Comparison of ENCODE assay signal across 8 cellular contexts in the genomic region with DNA sequence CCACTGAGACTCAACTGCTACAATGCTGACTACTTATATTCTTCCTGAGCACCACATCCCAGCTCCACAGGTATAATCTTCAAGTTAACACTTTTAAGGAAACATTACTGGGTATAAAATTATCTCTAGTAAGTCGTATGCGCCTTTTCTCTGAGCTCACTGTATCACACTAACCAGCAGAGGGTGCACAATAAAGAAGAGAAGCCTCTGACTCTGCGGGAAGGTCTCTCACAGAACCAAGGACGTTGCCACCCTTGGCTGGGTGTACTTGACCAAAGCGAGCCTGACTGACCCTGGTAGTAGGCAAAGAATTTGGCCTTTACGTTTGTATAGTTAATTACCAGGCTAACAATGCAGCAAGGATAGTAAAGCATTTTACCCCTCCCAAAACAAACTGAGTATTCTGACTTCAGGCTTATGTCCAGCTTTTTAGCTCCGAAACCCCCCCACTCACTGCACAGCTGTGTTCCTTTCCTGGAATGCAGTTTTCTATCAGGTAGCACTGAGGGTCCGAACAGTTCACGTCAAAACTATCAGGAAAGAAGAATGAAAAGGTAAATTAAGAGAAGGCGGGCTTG. TPM values are rescaled to one million over a fixed set of nuclear protein-coding genes. Genes with fewer than 3 reads are reported as not detected.
DNase-seq lines count a peak whose midpoint lies in the region; ATAC-seq and TF ChIP-seq lines count a peak whose summit lies in the region.

A gene with protein sequence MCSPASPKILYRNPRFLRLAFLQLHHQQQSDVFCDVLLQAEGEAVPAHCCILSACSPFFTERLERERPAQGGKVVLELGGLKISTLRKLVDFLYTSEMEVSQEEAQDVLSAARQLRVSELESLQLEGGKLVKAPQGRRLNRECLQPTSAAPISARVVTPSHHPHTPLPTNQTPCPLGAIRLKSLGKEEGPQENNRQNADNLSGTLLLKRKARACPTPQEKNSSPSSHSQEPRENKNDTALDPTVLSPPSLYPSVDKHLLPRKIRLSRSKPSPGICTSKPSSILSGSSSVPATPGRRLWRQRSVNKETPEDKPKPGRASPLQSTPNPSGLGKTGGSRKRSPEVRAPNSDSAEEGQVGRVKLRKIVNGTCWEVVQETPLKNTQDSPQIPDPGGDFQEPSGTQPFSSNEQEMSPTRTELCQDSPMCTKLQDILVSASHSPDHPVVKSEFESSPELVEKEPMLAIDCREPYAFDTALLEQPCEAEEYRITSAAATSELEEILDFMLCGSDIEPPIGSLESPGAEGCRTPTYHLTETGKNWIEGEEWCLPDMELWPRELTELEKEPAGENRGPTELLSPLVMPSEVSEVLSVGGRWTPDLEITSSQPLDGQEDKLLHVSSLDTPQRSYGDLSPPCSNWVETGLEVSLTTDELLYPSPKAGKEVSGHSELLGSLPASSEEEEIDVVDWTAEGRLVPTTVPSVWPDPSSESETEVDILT (minus strand): TSS at position 144 of the 578 bp plus-strand sequence. CDS start 631 bp downstream, outside the sequence.

- H3K4me3 Mint-ChIP-seq in Caco-2 (ENCODE audit: unreplicated experiment) (no peak within 1 kb of the TSS), osteocyte (ENCODE audit: unreplicated experiment) (no peak within 1 kb of the TSS)

- peak; percentile 66 to 67 for DNase-seq in Caco-2
- peak; percentile 26 for DNase-seq in SK-N-DZ (ENCODE audit: low spot score)
- peak; percentile 60 for DNase-seq in fibroblast of mammary gland (ENCODE audit: low read depth)
- no peak for DNase-seq in osteocyte (ENCODE audit: extremely low spot score, unreplicated experiment)
- DNase-seq in stimulated activated naive CD4-positive, alpha-beta T cell treated with Interleukin-2 at 50 U/mL for 16 hours (lab: John Stamatoyannopoulos, UW), result no peak

- H3K4me1 ChIP-seq in Caco-2, result peaks cover 12% of the 10 kb centered on the region; the same call in 1 of the 2 replicates

- H3K27me3 ChIP-seq in Caco-2 (replicated peaks; ENCODE audit: control insufficient read depth, insufficient read depth, low read length), result no peaks in the 10 kb centered on the region

- H3K27me3 Mint-ChIP-seq in Caco-2 (ENCODE audit: insufficient read depth, unreplicated experiment), result no peaks in the 10 kb centered on the region
- no peaks in the 10 kb centered on the region for H3K27me3 Mint-ChIP-seq in osteocyte (ENCODE audit: unreplicated experiment)

- H3K9me3 ChIP-seq in Caco-2, result no peaks in the 10 kb centered on the region

- H3K36me3 Mint-ChIP-seq in Caco-2 (ENCODE audit: insufficient read depth, unreplicated experiment) (peaks cover 8% of the 10 kb centered on the region), osteocyte (ENCODE audit: unreplicated experiment) (peaks cover 7% of the 10 kb centered on the region)

- intact Hi-C loops in Caco-2 (cut with micrococcal nuclease; ENCODE audit: unreplicated experiment), result loop anchor here (1.0 to 5.0 kb wide), 2 partner anchors 49 to 761 kb away; no protein-coding TSS in a partner anchor

- ATAC-seq in HG02798 (IDR thresholded peaks at IDR 0.05; ENCODE audit: poor library complexity, unreplicated experiment), result peak; percentile 46
- ATAC-seq in GM21390 (IDR thresholded peaks at IDR 0.05; ENCODE audit: unreplicated experiment), result no peak
- no peak for ATAC-seq in GM18520 (IDR thresholded peaks at IDR 0.05; ENCODE audit: unreplicated experiment)

- CTCF ChIA-PET in Caco-2 (lab: Charles Lee), result interaction anchor here (0.6 to 2.0 kb wide), 16 partner anchors 10 to 772 kb away, joined by 3 to 101 read pairs (median 4); a partner anchor contains a TSS

- TF ChIP-seq CTCF in Caco-2 (IDR thresholded peaks at IDR 0.05; ENCODE audit: insufficient read depth in 1 of 2, low read depth in 1 of 2, low read length in 1 of 2, severe bottlenecking in 1 of 2, unreplicated experiment in 1 of 2), result peak; percentile 54 to 58
- TF ChIP-seq CTCF in fibroblast of mammary gland (conservative IDR thresholded peaks at IDR 0.05; ENCODE audit: control insufficient read depth, insufficient read depth, low read depth, low read length), result peak; percentile 54
- TF ChIP-seq CTCF in osteocyte (IDR thresholded peaks at IDR 0.05), result peak; percentile 65

- H3K4me3 ChIP-seq in Caco-2 (ENCODE audit: low read depth, low read length), result no peak within 1 kb of the TSS
- H3K4me3 ChIP-seq in fibroblast of mammary gland (ENCODE audit: control insufficient read depth, low read depth, low read length), result no peak within 1 kb of the TSS

- H3K27ac Mint-ChIP-seq in Caco-2 (ENCODE audit: unreplicated experiment) (peak within 1 kb of the TSS; percentile 12), osteocyte (ENCODE audit: unreplicated experiment) (no peak within 1 kb of the TSS)

- no TSS peak for BruUV-seq in Caco-2 (replicated peaks; lab: Mats Ljungman, UMichigan)

- POLR2A ChIA-PET in Caco-2 (lab: Charles Lee), result interaction anchor here (0.5 to 1.8 kb wide), 5 partner anchors 10 to 49 kb away, joined by 3 to 9 read pairs (median 6); a partner anchor contains a TSS

- H3K9me3 Mint-ChIP-seq in Caco-2 (ENCODE audit: unreplicated experiment) (no peaks in the 10 kb centered on the region), osteocyte (ENCODE audit: unreplicated experiment) (no peaks in the 10 kb centered on the region)

- no peaks in the 10 kb centered on the region; the same call in 1 of the 2 replicates for H3K36me3 ChIP-seq in Caco-2 (ENCODE audit: control insufficient read depth, insufficient read depth, low read length)

- H3K4me1 Mint-ChIP-seq in Caco-2 (ENCODE audit: low read depth, unreplicated experiment), result peaks cover 19% of the 10 kb centered on the region
- H3K4me1 Mint-ChIP-seq in osteocyte (ENCODE audit: unreplicated experiment), result peaks cover 1% of the 10 kb centered on the region

RNA-seq across cellular contexts. Expression of the gene that starts here (rescaled TPM):
- total RNA-seq in Caco-2 (2022), result not detected in 2 replicates
- not detected in 2 replicates for polyA plus RNA-seq in SK-N-DZ (2014; cell fraction: cytosol; rRNA removed)
- not detected in 2 replicates for polyA plus RNA-seq in SK-N-DZ (2014; cell fraction: nucleus; rRNA removed)
- total RNA-seq in osteocyte, result not detected in 2 replicates

Comparison
In these comparisons a context has a peak if more than half of its experiments do, and no peak if none do; other contexts are left out.
1. Peak in DNase-seq in Caco-2; RNA of the gene not detected or under 1 TPM.
2. DNase-seq: peak in SK-N-DZ (single experiment) and fibroblast of mammary gland (single experiment); none in osteocyte (single experiment) and stimulated activated naive CD4-positive, alpha-beta T cell treated with Interleukin-2 at 50 U/mL for 16 hours (single experiment).
3. Peak in every context shown above with its lines, with median percentiles within 50 percentile points of each other: CTCF ChIP-seq.